9 cellular contexts compared by ENCODE assay signal in genomic region chr3:10292505-10293419, GRCh38. TPM values are rescaled to one million over a fixed set of nuclear protein-coding genes. Genes with fewer than 3 reads are reported as not detected.
DNase-seq lines count a peak whose midpoint lies in the region; ATAC-seq and TF ChIP-seq lines count a peak whose summit lies in the region.
"Had no signal": no experiment of that assay in that cellular context is flagged by ENCODE, and none has a peak within 500 bp of the region (broad histone marks: within the 10 kb centered on the region; RNA-seq: fewer than 3 reads in every experiment).

GHRL (minus strand) TSS chr3:10292947; CDS start chr3:10290180, 2,767 bp downstream.

- H3K27me3 Mint-ChIP-seq in Caco-2 (ENCODE audit: insufficient read depth, unreplicated experiment): no peaks in the 10 kb centered on the region

- intact Hi-C loops in Caco-2 (cut with micrococcal nuclease; ENCODE audit: unreplicated experiment): loop anchor here (2.0 to 5.0 kb wide), 2 partner anchors 28 to 45 kb away; partner anchors contain the start of gene TATDN2

- peak within 1 kb of the TSS; percentile 66 for H3K4me3 Mint-ChIP-seq in Caco-2 (ENCODE audit: unreplicated experiment)

- DNase-seq in Caco-2: peak; percentile 71 to 86
- peak; percentile 30 to 49 for DNase-seq in dermis microvascular lymphatic vessel endothelial cell (ENCODE audit: low read depth in 2 of 2)
- no peak for DNase-seq in hippocampal formation (lab: John Stamatoyannopoulos, UW)
- no peak for DNase-seq in activated CD8-positive, alpha-beta memory T cell treated with anti-CD3 and anti-CD28 coated beads, Interleukin-2, amount 50 U/mL, for 4 hours
- no peak for DNase-seq in NCI-H2029 treated with DMSO at 0.1 percent for 48 hours (lab: John Stamatoyannopoulos, UW)
- DNase-seq in SIG-M5 treated with dmso at 0.1 percent for 504 hours (lab: John Stamatoyannopoulos, UW; ENCODE audit: unreplicated experiment): no peak

- POLR2A ChIA-PET in Caco-2 (lab: Charles Lee): interaction anchor here (0.8 to 1.2 kb wide), 3 partner anchors 23 to 81 kb away, joined by 3 to 8 read pairs (median 3); partner anchors contain the start of gene SEC13

- peaks cover 51% of the 10 kb centered on the region for H3K36me3 Mint-ChIP-seq in Caco-2 (ENCODE audit: insufficient read depth, unreplicated experiment)

- H3K4me1 Mint-ChIP-seq in Caco-2 (ENCODE audit: low read depth, unreplicated experiment): peaks cover 17% of the 10 kb centered on the region

- peak within 1 kb of the TSS; percentile 23 for H3K4me3 ChIP-seq in Caco-2 (ENCODE audit: low read depth, low read length)
- H3K4me3 ChIP-seq: adrenal gland had no signal

- ATAC-seq in GM19452 (IDR thresholded peaks at IDR 0.05; ENCODE audit: unreplicated experiment): peak; percentile 77
- ATAC-seq in HG03469 (IDR thresholded peaks at IDR 0.05; ENCODE audit: unreplicated experiment): peak; percentile 69

- CTCF ChIA-PET in Caco-2 (lab: Charles Lee): interaction anchor here (0.5 kb wide), 1 partner anchor 28 kb away, joined by 3 read pairs; the partner anchor contains the start of gene SEC13

- TF ChIP-seq CTCF in Caco-2 (IDR thresholded peaks at IDR 0.05; ENCODE audit: insufficient read depth in 1 of 2, low read depth in 1 of 2, low read length in 1 of 2, severe bottlenecking in 1 of 2, unreplicated experiment in 1 of 2): no peak

- H3K27ac Mint-ChIP-seq in Caco-2 (ENCODE audit: unreplicated experiment): peak within 1 kb of the TSS; percentile 90

- TSS peak; percentile 64 for BruUV-seq in Caco-2 (replicated peaks; lab: Mats Ljungman, UMichigan)

- no peaks in the 10 kb centered on the region for H3K9me3 ChIP-seq in Caco-2
- H3K9me3 ChIP-seq: adrenal gland had no signal

- H3K27me3 ChIP-seq in Caco-2 (replicated peaks; ENCODE audit: control insufficient read depth, insufficient read depth, low read length): no peaks in the 10 kb centered on the region
- H3K27me3 ChIP-seq: adrenal gland had no signal

- no peaks in the 10 kb centered on the region for H3K9me3 Mint-ChIP-seq in Caco-2 (ENCODE audit: unreplicated experiment)

- H3K36me3 ChIP-seq in Caco-2 (ENCODE audit: control insufficient read depth, insufficient read depth, low read length): no peaks in the 10 kb centered on the region; the same call in 1 of the 2 replicates

- peaks cover 26% of the 10 kb centered on the region for H3K4me1 ChIP-seq in Caco-2

RNA-seq across cellular contexts. Expression of gene GHRL, which starts in this region (rescaled TPM):
- not detected in 2 replicates for total RNA-seq in Caco-2 (2022)
- 0.39 and 0.51 TPM in 2 replicates for total RNA-seq in dermis microvascular lymphatic vessel endothelial cell

Comparison
In these comparisons a context has a peak if more than half of its experiments do, and no peak if none do; other contexts are left out.
1. Peak in DNase-seq and H3K4me3 ChIP-seq in Caco-2; RNA of the gene not detected or under 1 TPM.
2. Peak in DNase-seq in dermis microvascular lymphatic vessel endothelial cell; RNA of the gene not detected or under 1 TPM.